In genomic region chr15:36407647-36408046, GRCh38 we compare ENCODE assay signal across 13 cellular contexts.
DNase-seq lines count a peak whose midpoint lies in the region; ATAC-seq and TF ChIP-seq lines count a peak whose summit lies in the region.
"Had no signal": no experiment of that assay in that cellular context is flagged by ENCODE, and none has a peak within 500 bp of the region (broad histone marks: within the 10 kb centered on the region; RNA-seq: fewer than 3 reads in every experiment).

No MANE protein-coding gene starts in this region.

- TF ChIP-seq CTCF in AG09309 (IDR thresholded peaks at IDR 0.05; ENCODE audit: control insufficient read depth, insufficient read depth, low read depth, low read length, missing control alignments) (no peak), ovary (IDR thresholded peaks at IDR 0.05) (no peak), colonic mucosa (IDR thresholded peaks at IDR 0.05) (no peak)

- intact Hi-C loops in ovary (cut with DNase I) (no loop called here), colonic mucosa (cut with DNase I) (no loop called here)

- no peak for TF ChIP-seq POLR2A in ovary (IDR thresholded peaks at IDR 0.05)

- H3K9me3 ChIP-seq in ovary (no peaks in the 10 kb centered on the region), colonic mucosa (no peaks in the 10 kb centered on the region)
- H3K9me3 ChIP-seq: psoas muscle had no signal

- WGBS in ovary, 3 donors: 13 to 27% (median 13%) methylated on average over 4 of the region's 4 CpGs

- no peak overlapping the region for H3K9ac ChIP-seq in colonic mucosa (ENCODE audit: low read depth in 2 of 2, low read length in 2 of 2)

- no peak for ATAC-seq in HG03175 (IDR thresholded peaks at IDR 0.05; ENCODE audit: unreplicated experiment)
- ATAC-seq: Panc1, psoas muscle had no signal

- no peaks in the 10 kb centered on the region for H3K27me3 ChIP-seq in ovary
- H3K27me3 ChIP-seq in colonic mucosa: no peaks in the 10 kb centered on the region

- H3K36me3 ChIP-seq in ovary (no peaks in the 10 kb centered on the region), colonic mucosa (no peaks in the 10 kb centered on the region)

- H3K4me3 ChIP-seq in AG09309 (ENCODE audit: control insufficient read depth, low read depth, low read length): no peak overlapping the region
- H3K4me3 ChIP-seq in ovary: no peak overlapping the region
- H3K4me3 ChIP-seq in colonic mucosa: no peak overlapping the region
- H3K4me3 ChIP-seq: psoas muscle had no signal

- DNase-seq in AG09309 (ENCODE audit: low read depth) (peak; percentile 74), HT1080 (ENCODE audit: low read depth) (peak; percentile 88), amniotic epithelial cell (ENCODE audit: low read depth) (peak; percentile 68), iPS-NIHi11 (ENCODE audit: low spot score) (peak; percentile 11), ovary (no peak), AML-193 (lab: John Stamatoyannopoulos, UW) (no peak), colonic mucosa (no peak)
- DNase-seq: activated CD4-positive, alpha-beta T cell treated with anti-CD3 and anti-CD28 coated beads, Interleukin-2, amount 50 U/mL, for 4 hours; Calu3; psoas muscle; stimulated activated CD8-positive, alpha-beta memory T cell treated with anti-CD3 and anti-CD28 coated beads, Interleukin-4, amount 100 ng/mL, for 48 hours had no signal

- H3K27ac ChIP-seq in ovary: no peak overlapping the region
- H3K27ac ChIP-seq in colonic mucosa: no peak overlapping the region
- H3K27ac ChIP-seq: psoas muscle had no signal

- TF ChIP-seq EP300 in ovary (IDR thresholded peaks at IDR 0.05): no peak

- H3K4me1 ChIP-seq in ovary (ENCODE audit: insufficient read depth) (peaks cover 3% of the 10 kb centered on the region), colonic mucosa (no peaks in the 10 kb centered on the region)
- H3K4me1 ChIP-seq: psoas muscle had no signal

Comparison
In these comparisons a context has a peak if more than half of its experiments do, and no peak if none do; other contexts are left out.
1. DNase-seq: peak in AG09309 (single experiment), HT1080 (single experiment), amniotic epithelial cell (single experiment) and iPS-NIHi11 (single experiment); none in ovary (0 of 5), AML-193 (0 of 2) and colonic mucosa (single experiment).